ENCODE assay signal across 17 cellular contexts in genomic region chr22:18062421-18062820, GRCh38. TPM values are rescaled to one million over a fixed set of nuclear protein-coding genes. Genes with fewer than 3 reads are reported as not detected.
DNase-seq lines count a peak whose midpoint lies in the region; ATAC-seq and TF ChIP-seq lines count a peak whose summit lies in the region.
"Had no signal": no experiment of that assay in that cellular context is flagged by ENCODE, and none has a peak within 500 bp of the region (broad histone marks: within the 10 kb centered on the region; RNA-seq: fewer than 3 reads in every experiment).

No MANE protein-coding gene starts in this region.

- TF ChIP-seq CTCF in mammary epithelial cell (conservative IDR thresholded peaks at IDR 0.05 in 1 of 2, IDR thresholded peaks at IDR 0.05 in 1 of 2; ENCODE audit: extremely low read depth in 1 of 2, insufficient read depth in 1 of 2, low read depth in 1 of 2, low read length in 2 of 2) (no peak), tibial artery (IDR thresholded peaks at IDR 0.05) (no peak)
- no peak for TF ChIP-seq CTCF in CD8-positive, alpha-beta T cell (IDR thresholded peaks at IDR 0.05)

- H3K27ac Mint-ChIP-seq in CD8-positive, alpha-beta T cell = no peak overlapping the region

- H3K4me3 Mint-ChIP-seq in CD8-positive, alpha-beta T cell = no peak overlapping the region

- H3K36me3 ChIP-seq in mammary epithelial cell (ENCODE audit: insufficient read depth, low read length) (no peaks in the 10 kb centered on the region), tibial artery (no peaks in the 10 kb centered on the region)
- no peaks in the 10 kb centered on the region for H3K36me3 ChIP-seq in CD8-positive, alpha-beta T cell (ENCODE audit: insufficient read depth, low read length)
- H3K36me3 ChIP-seq: BLaER1 treated with 17β-estradiol and CSF1 and Interleukin-3, amounts not matched to agents 10 nM and 100 nM; Peyer's patch had no signal

- BruUV-seq in mammary epithelial cell (replicated peaks; lab: Mats Ljungman, UMichigan) = no TSS peak

- no peaks in the 10 kb centered on the region for H3K9me3 Mint-ChIP-seq in CD8-positive, alpha-beta T cell

- H3K27me3 Mint-ChIP-seq in CD8-positive, alpha-beta T cell (ENCODE audit: low read depth) = peaks cover 48% of the 10 kb centered on the region

- peak overlapping the region; percentile 85 for H3K27ac ChIP-seq in mammary epithelial cell (ENCODE audit: insufficient read depth, low read depth, low read length)
- peak overlapping the region; percentile 41 to 53 for H3K27ac ChIP-seq in tibial artery
- H3K27ac ChIP-seq in CD8-positive, alpha-beta T cell (ENCODE audit: low read depth, low read length) = no peak overlapping the region

- H2AFZ ChIP-seq in mammary epithelial cell (ENCODE audit: low read depth, low read length) = peak overlapping the region; percentile 80

- in situ Hi-C loops in mammary epithelial cell (cut with MboI; ENCODE audit: low sequenced_read_pairs in 2 of 2) = no loop called here
- in situ Hi-C loops in ACHN (cut with HindIII; ENCODE audit: low pct_ligation_motif_present, low pct_unique_long_range_greater_than_20kb, low sequenced_read_pairs) = no loop called here

- H3K36me3 Mint-ChIP-seq in CD8-positive, alpha-beta T cell = no peaks in the 10 kb centered on the region

- H3K4me1 ChIP-seq in mammary epithelial cell (ENCODE audit: insufficient read depth, low read length) (peaks cover 57% of the 10 kb centered on the region), tibial artery (peaks cover 0 to 50% (median 22%) of the 10 kb centered on the region in 4 donors)
- no peaks in the 10 kb centered on the region for H3K4me1 ChIP-seq in CD8-positive, alpha-beta T cell (ENCODE audit: insufficient read depth, low read length)

- no peak overlapping the region for H3K4me3 ChIP-seq in mammary epithelial cell (replicated peaks in 1 of 3; ENCODE audit: insufficient read depth in 1 of 3, low read depth in 2 of 3, low read length in 3 of 3)
- no peak overlapping the region for H3K4me3 ChIP-seq in tibial artery
- no peak overlapping the region for H3K4me3 ChIP-seq in CD8-positive, alpha-beta T cell (ENCODE audit: low read depth, low read length)
- H3K4me3 ChIP-seq: BLaER1 treated with 17β-estradiol and CSF1 and Interleukin-3, amounts not matched to agents 10 nM and 100 nM; Peyer's patch had no signal

- dilution Hi-C loops in mammary epithelial cell (cut with HindIII; ENCODE audit: low sequenced_read_pairs) = no loop called here

- H3K79me2 ChIP-seq in mammary epithelial cell (ENCODE audit: insufficient read depth, low read length) = no peaks in the 10 kb centered on the region

- peak; percentile 65 for DNase-seq in M059J (ENCODE audit: low read depth)
- peak; percentile 83 for DNase-seq in mammary epithelial cell
- DNase-seq in left colon = no peak
- DNase-seq in tibial artery = no peak
- DNase-seq in CD8-positive, alpha-beta T cell = no peak
- no peak for DNase-seq in ACHN
- DNase-seq: EL, NCI-H1105 treated with DMSO at 0.1 percent for 48 hours, NCI-H187 treated with DMSO at 0.1 percent for 48 hours, NCI-H2171, NCI-H446 treated with DMSO at 0.1 percent for 48 hours, NCI-H748 treated with DMSO at 0.1 percent for 48 hours, Peyer's patch, SHP77 treated with DMSO at 0.1 percent for 48 hours had no signal

- peak overlapping the region; percentile 36 for H3K9ac ChIP-seq in mammary epithelial cell (ENCODE audit: insufficient read depth, low read length)
- H3K9ac ChIP-seq: BLaER1 treated with 17β-estradiol and CSF1 and Interleukin-3, amounts not matched to agents 10 nM and 100 nM had no signal

- H3K4me1 Mint-ChIP-seq in CD8-positive, alpha-beta T cell (ENCODE audit: low read depth) = no peaks in the 10 kb centered on the region

- intact Hi-C loops in mammary epithelial cell (cut with micrococcal nuclease) = loop anchor here (2.0 to 5.0 kb wide), 2 partner anchors 40 to 142 kb away; partner anchors contain the start of gene MICAL3
- intact Hi-C loops in left colon (cut with DNase I, micrococcal nuclease) = no loop called here
- intact Hi-C loops in tibial artery (cut with DNase I; ENCODE audit: low total_unique reads) = no loop called here
- intact Hi-C loops in CD8-positive, alpha-beta T cell (cut with DNase I, micrococcal nuclease) = no loop called here

- ATAC-seq in left colon (peak; percentile 24), HG03521 (IDR thresholded peaks at IDR 0.05; ENCODE audit: unreplicated experiment) (no peak), GM21515 (IDR thresholded peaks at IDR 0.05; ENCODE audit: unreplicated experiment) (no peak)
- ATAC-seq in CD8-positive, alpha-beta T cell = no peak

- H3K9me3 ChIP-seq in mammary epithelial cell (replicated peaks; ENCODE audit: insufficient read depth, low read length) (no peaks in the 10 kb centered on the region), tibial artery (no peaks in the 10 kb centered on the region)
- H3K9me3 ChIP-seq in CD8-positive, alpha-beta T cell (ENCODE audit: low read length) = no peaks in the 10 kb centered on the region
- H3K9me3 ChIP-seq: Peyer's patch had no signal

- H3K4me2 ChIP-seq in mammary epithelial cell (ENCODE audit: insufficient read depth, low read depth, low read length) = peak overlapping the region; percentile 55
- H3K4me2 ChIP-seq: BLaER1 treated with 17β-estradiol and CSF1 and Interleukin-3, amounts not matched to agents 10 nM and 100 nM had no signal

- WGBS in mammary epithelial cell (ENCODE audit: low coverage, missing lambda C conversion rate) = 23% methylated on average over 3 of the region's 3 CpGs

- CTCF ChIA-PET in mammary epithelial cell (lab: Charles Lee; ENCODE audit: low non-redundant PET) = no interaction called here
- CTCF ChIA-PET in CD8-positive, alpha-beta T cell (lab: Charles Lee) = interaction anchor here (1.1 to 1.2 kb wide), 2 partner anchors 10 to 232 kb away, joined by 3 to 5 read pairs; no protein-coding TSS in a partner anchor

- no peaks in the 10 kb centered on the region for H3K27me3 ChIP-seq in mammary epithelial cell (ENCODE audit: insufficient read depth, low read length)
- no peaks in the 10 kb centered on the region for H3K27me3 ChIP-seq in tibial artery
- H3K27me3 ChIP-seq in CD8-positive, alpha-beta T cell (ENCODE audit: insufficient read depth, low read length) = no peaks in the 10 kb centered on the region
- H3K27me3 ChIP-seq: Peyer's patch had no signal

- POLR2A ChIA-PET in CD8-positive, alpha-beta T cell (lab: Charles Lee) = no interaction called here

- no peaks in the 10 kb centered on the region for H4K20me1 ChIP-seq in mammary epithelial cell (ENCODE audit: insufficient read depth, low read length)
- H4K20me1 ChIP-seq: BLaER1 treated with 17β-estradiol and CSF1 and Interleukin-3, amounts not matched to agents 10 nM and 100 nM had no signal

RNA-seq across cellular contexts. Expression of gene PEX26, which starts 15.4 kb away (rescaled TPM):
- 10.4 and 14.6 TPM in 2 replicates for total RNA-seq in M059J (2014; rRNA removed; shearing (Covaris generic))
- 10 to 100 TPM; 26.5 to 35.1 TPM for total RNA-seq in mammary epithelial cell
- polyA plus RNA-seq in mammary epithelial cell = 20.1 TPM
- polyA minus RNA-seq in mammary epithelial cell = 62.6 TPM
- total RNA-seq in left colon = 100 to 1,000 TPM; 128 to 196 TPM
- 10 to 100 TPM; 22.5 to 23.0 TPM for total RNA-seq in CD8-positive, alpha-beta T cell

RNA-seq across cellular contexts. Expression of gene MICAL3, which starts 38.1 kb away (rescaled TPM):
- total RNA-seq in M059J (2014; rRNA removed; shearing (Covaris generic)) = 20.8 and 33.6 TPM in 2 replicates
- total RNA-seq in mammary epithelial cell (100 to 1,000 TPM in 1 of 2 donors, 10 to 100 TPM in 1; 67.2 to 102 TPM), left colon (100 to 1,000 TPM in 1 of 2 donors, 10 to 100 TPM in 1; 93.6 to 114 TPM)
- polyA plus RNA-seq in mammary epithelial cell = 31.3 TPM
- 110 TPM for polyA minus RNA-seq in mammary epithelial cell
- 10 to 100 TPM in 1 of 2 experiments, 1 to 10 TPM in 1; 7.0 to 11.7 TPM for total RNA-seq in CD8-positive, alpha-beta T cell

RNA-seq across cellular contexts. Expression of gene TUBA8, which starts 48.2 kb away (rescaled TPM):
- 1.3 and 1.7 TPM in 2 replicates for total RNA-seq in M059J (2014; rRNA removed; shearing (Covaris generic))
- total RNA-seq in mammary epithelial cell (under 1 TPM; 0.19 to 0.33 TPM), left colon (1 to 10 TPM; 2.5 to 2.7 TPM)
- 0.65 TPM for polyA plus RNA-seq in mammary epithelial cell
- not detected for polyA minus RNA-seq in mammary epithelial cell
- total RNA-seq in CD8-positive, alpha-beta T cell = 1 to 10 TPM; 1.3 to 1.4 TPM

Comparison
In these comparisons a context has a peak if more than half of its experiments do, and no peak if none do; other contexts are left out.
1. DNase-seq: peak in M059J (single experiment) and mammary epithelial cell (single experiment); none in left colon (0 of 2), tibial artery (0 of 2), CD8-positive, alpha-beta T cell (0 of 7) and ACHN (single experiment).